In the genomic region with DNA sequence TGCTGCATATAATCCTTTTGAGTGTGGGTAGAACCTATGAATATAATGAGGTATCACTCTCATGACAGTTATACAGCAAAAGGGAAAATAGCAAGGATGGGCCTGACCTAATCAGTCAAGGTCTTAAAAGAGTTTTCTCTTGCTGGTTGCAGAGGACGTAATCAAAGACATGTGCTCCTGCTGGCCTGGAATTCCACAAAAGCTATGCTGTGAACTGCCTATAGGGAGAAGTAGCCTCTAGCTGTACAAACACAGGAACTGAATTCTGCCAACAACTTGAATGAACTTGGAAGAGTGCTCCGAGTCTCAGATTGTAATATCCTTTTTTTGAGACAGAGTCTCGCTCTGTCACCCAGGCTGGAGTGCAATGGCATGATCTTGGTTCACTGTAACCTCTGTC, we compare ENCODE assay signal across 1 cellular context.
TF ChIP-seq lines count a peak whose summit lies in the region.

No MANE protein-coding gene starts in this region.

TF ChIP-seq in WTC11, 78 proteins besides CTCF, POLR2A, EP300 and RAD21 (continued from another document):
- TF ChIP-seq FOXJ3 (CRISPR knock-in tag; IDR thresholded peaks at IDR 0.05; ENCODE audit: borderline replicate concordance), result no peak
- no peak for TF ChIP-seq ZNF423 (CRISPR knock-in tag; IDR thresholded peaks at IDR 0.05)
- TF ChIP-seq, protein P1, sequence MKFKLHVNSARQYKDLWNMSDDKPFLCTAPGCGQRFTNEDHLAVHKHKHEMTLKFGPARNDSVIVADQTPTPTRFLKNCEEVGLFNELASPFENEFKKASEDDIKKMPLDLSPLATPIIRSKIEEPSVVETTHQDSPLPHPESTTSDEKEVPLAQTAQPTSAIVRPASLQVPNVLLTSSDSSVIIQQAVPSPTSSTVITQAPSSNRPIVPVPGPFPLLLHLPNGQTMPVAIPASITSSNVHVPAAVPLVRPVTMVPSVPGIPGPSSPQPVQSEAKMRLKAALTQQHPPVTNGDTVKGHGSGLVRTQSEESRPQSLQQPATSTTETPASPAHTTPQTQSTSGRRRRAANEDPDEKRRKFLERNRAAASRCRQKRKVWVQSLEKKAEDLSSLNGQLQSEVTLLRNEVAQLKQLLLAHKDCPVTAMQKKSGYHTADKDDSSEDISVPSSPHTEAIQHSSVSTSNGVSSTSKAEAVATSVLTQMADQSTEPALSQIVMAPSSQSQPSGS (CRISPR knock-in tag; IDR thresholded peaks at IDR 0.05; ENCODE audit: borderline replicate concordance, low read depth), result no peak
- TF ChIP-seq ZNF219 (CRISPR knock-in tag; IDR thresholded peaks at IDR 0.05; ENCODE audit: borderline replicate concordance), result no peak
